Comparison of ENCODE assay signal across 14 cellular contexts in the genomic region with DNA sequence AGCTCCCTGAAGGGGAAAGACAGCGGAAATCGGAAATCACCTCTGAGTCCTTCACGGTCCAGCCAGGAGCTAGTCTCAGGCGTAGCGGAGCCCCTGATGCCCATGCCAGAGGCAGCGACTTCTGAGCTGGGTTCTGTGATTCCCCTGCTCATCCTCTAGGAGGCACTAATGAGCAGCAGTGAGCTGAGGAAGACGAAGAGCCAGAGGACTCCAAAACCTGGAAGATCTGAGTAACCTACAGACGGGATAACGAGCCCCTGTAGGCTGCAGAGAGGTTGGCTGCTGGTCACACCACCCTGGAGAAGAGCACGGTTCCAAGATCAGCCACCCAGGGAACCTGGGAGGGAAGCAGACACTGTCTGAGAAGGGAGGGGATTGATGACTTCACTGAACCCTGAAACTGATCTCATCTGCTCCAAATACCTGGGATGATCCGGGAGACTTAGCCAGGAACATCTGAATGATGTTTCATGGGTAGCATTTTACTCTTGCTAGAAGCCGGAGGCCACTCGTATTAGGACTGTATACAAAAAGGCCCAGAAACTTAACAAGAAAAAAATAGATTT.
DNase-seq lines count a peak whose midpoint lies in the region; ATAC-seq, FAIRE-seq and TF ChIP-seq lines count a peak whose summit lies in the region.
"Had no signal": no experiment of that assay in that cellular context is flagged by ENCODE, and none has a peak within 500 bp of the region (broad histone marks: within the 10 kb centered on the region; RNA-seq: fewer than 3 reads in every experiment).

No MANE protein-coding gene starts in this region.

- no peak for FAIRE-seq in RCC 7860 (lab: Jason Lieb, UNC)
- FAIRE-seq: bronchial epithelial cell had no signal

- H3K36me3 ChIP-seq in adrenal gland (replicated peaks in 1 of 2) = no peaks in the 10 kb centered on the region

- intact Hi-C loops in adrenal gland (cut with DNase I) = no loop called here

- TF ChIP-seq CTCF in C4-2B (conservative IDR thresholded peaks at IDR 0.05) = peak; percentile 97
- TF ChIP-seq CTCF in adrenal gland (IDR thresholded peaks at IDR 0.05) = no peak

- no peaks in the 10 kb centered on the region for H3K27me3 ChIP-seq in adrenal gland

- H3K4me3 ChIP-seq in adrenal gland = no peak overlapping the region
- H3K4me3 ChIP-seq: lung had no signal

- TF ChIP-seq POLR2A in adrenal gland (IDR thresholded peaks at IDR 0.05) = no peak

- H3K27ac ChIP-seq in C4-2B = no peak overlapping the region
- H3K27ac ChIP-seq in adrenal gland = no peak overlapping the region

- no peaks in the 10 kb centered on the region for H3K9me3 ChIP-seq in adrenal gland (replicated peaks in 1 of 3)

- WGBS in adrenal gland, 4 donors = 60 to 66% (median 62%) methylated on average over 12 to 13 of the region's 13 CpGs

- H3K4me1 ChIP-seq in adrenal gland (replicated peaks in 1 of 2) = no peaks in the 10 kb centered on the region

- no peak for ATAC-seq in GM21447 (IDR thresholded peaks at IDR 0.05; ENCODE audit: unreplicated experiment)
- ATAC-seq: T-helper 17 cell had no signal

- DNase-seq in H4 (ENCODE audit: low spot score) = peak; percentile 28
- peak; percentile 52 for DNase-seq in RCC 7860 (ENCODE audit: low spot score)
- DNase-seq in kidney tubule cell (ENCODE audit: low spot score) = peak; percentile 60
- no peak for DNase-seq in HPDE6-E6E7 (ENCODE audit: extremely low spot score)
- no peak for DNase-seq in DMS79 treated with DMSO at 0.1 percent for 48 hours (lab: John Stamatoyannopoulos, UW)
- DNase-seq in adrenal gland = no peak
- DNase-seq: activated T-cell treated with anti-CD3 and anti-CD28 coated beads, Interleukin-2, amount 50 U/mL, for 24 hours; CD4-positive, alpha-beta T cell; HFFc6; T-helper 17 cell had no signal

Comparison
In these comparisons a context has a peak if more than half of its experiments do, and no peak if none do; other contexts are left out.
1. DNase-seq: peak in H4 (single experiment), RCC 7860 (single experiment) and kidney tubule cell (single experiment); none in HPDE6-E6E7 (single experiment), DMS79 treated with DMSO at 0.1 percent for 48 hours (single experiment) and adrenal gland (0 of 7).